Comparison of ENCODE assay signal across 1 cellular context in genomic region chr3:184314700-184315505, GRCh38.
TF ChIP-seq lines count a peak whose summit lies in the region.

No MANE protein-coding gene starts in this region.

TF ChIP-seq in HepG2, 621 proteins besides CTCF, POLR2A, EP300 and RAD21 (continued from another document):
- peak; percentile 30; the same call in 1 of the 2 replicates for TF ChIP-seq ZNF788 (CRISPR knock-in tag; IDR thresholded peaks at IDR 0.05; ENCODE audit: borderline replicate concordance)
- TF ChIP-seq ZNF670 (CRISPR knock-in tag; IDR thresholded peaks at IDR 0.05; ENCODE audit: borderline replicate concordance) = peak; percentile 36; the same call in 1 of the 2 replicates
- TF ChIP-seq FOXA3 (CRISPR knock-in tag; IDR thresholded peaks at IDR 0.05) = no peak
- peak; percentile 72 for TF ChIP-seq ZNF687 (CRISPR knock-in tag; IDR thresholded peaks at IDR 0.05)
- peak; percentile 44; the same call in 1 of the 2 replicates for TF ChIP-seq MXD1 (CRISPR knock-in tag; IDR thresholded peaks at IDR 0.05)
- TF ChIP-seq ZBTB38 (CRISPR knock-in tag; IDR thresholded peaks at IDR 0.05) = peak; percentile 16
- 0 out of 2 replicates have a peak, but pooled peaks have one; percentile 26 for TF ChIP-seq ZNF580 (CRISPR knock-in tag; IDR thresholded peaks at IDR 0.05; ENCODE audit: borderline replicate concordance, low read depth)
- 0 out of 2 replicates have a peak, but pooled peaks have one; percentile 18 for TF ChIP-seq NR0B2 (CRISPR knock-in tag; IDR thresholded peaks at IDR 0.05)
- TF ChIP-seq SAFB2 (CRISPR knock-in tag; IDR thresholded peaks at IDR 0.05; ENCODE audit: borderline replicate concordance, low read depth) = 0 out of 2 replicates have a peak, but pooled peaks have one; percentile 21
- TF ChIP-seq HNF1B (CRISPR knock-in tag; IDR thresholded peaks at IDR 0.05) = peak; percentile 40; the same call in 1 of the 2 replicates
- TF ChIP-seq ZNF337 (CRISPR knock-in tag; IDR thresholded peaks at IDR 0.05; ENCODE audit: borderline replicate concordance, low read depth) = no peak
TF ChIP-seq in HepG2: peak in this region for 94.
